In genomic region chr4:138609943-138610350, GRCh38 we compare ENCODE assay signal across 11 cellular contexts.
DNase-seq lines count a peak whose midpoint lies in the region; ATAC-seq and TF ChIP-seq lines count a peak whose summit lies in the region.
"Had no signal": no experiment of that assay in that cellular context is flagged by ENCODE, and none has a peak within 500 bp of the region (broad histone marks: within the 10 kb centered on the region; RNA-seq: fewer than 3 reads in every experiment).

No MANE protein-coding gene starts in this region.

- peaks cover 10% of the 10 kb centered on the region for H3F3A ChIP-seq in SK-N-SH (replicated peaks; ENCODE audit: insufficient read depth)

- TF ChIP-seq RAD21 in HCT116 (IDR thresholded peaks at IDR 0.05; ENCODE audit: low read depth), result no peak
- TF ChIP-seq RAD21 in SK-N-SH (IDR thresholded peaks at IDR 0.05; ENCODE audit: low read length), result no peak

- RAD21 ChIA-PET in HCT116 (lab: Charles Lee; ENCODE audit: low non-redundant PET in 1 of 2, low total read pairs in 2 of 2, uncharacterized antibody in 2 of 2, unreplicated experiment in 2 of 2), result no interaction called here

- WGBS in SK-N-SH (ENCODE audit: low lambda C conversion rate), result 39% methylated on average over 2 of the region's 2 CpGs

- H4K20me1 ChIP-seq in HCT116 (ENCODE audit: insufficient read depth), result no peaks in the 10 kb centered on the region
- no peaks in the 10 kb centered on the region for H4K20me1 ChIP-seq in SK-N-SH (ENCODE audit: insufficient read depth)

- H3K4me1 ChIP-seq in HCT116 (ENCODE audit: control insufficient read depth in 1 of 2, insufficient read depth in 2 of 2, low read length in 2 of 2) (peaks cover 0 to 10% of the 10 kb centered on the region in 2 experiments; a peak in 1 of 4 replicates), SK-N-SH (ENCODE audit: control insufficient read depth in 1 of 2, insufficient read depth in 2 of 2, low read depth in 1 of 2, low read length in 1 of 2) (peaks cover 18 to 29% of the 10 kb centered on the region in 2 experiments; a peak in 3 of 4 replicates)

- no peak for TF ChIP-seq POLR2A in HCT116 (IDR thresholded peaks at IDR 0.05; ENCODE audit: borderline replicate concordance, extremely low read depth, insufficient read depth, insufficient read length)

- no peak overlapping the region for H3K27ac Mint-ChIP-seq in Calu3 (ENCODE audit: unreplicated experiment)
- H3K27ac Mint-ChIP-seq in stimulated activated memory B cell treated with anti-CD40 and anti-IgM and Interleukin-4, amounts not matched to agents 10 μg/mL and 1 μg/mL and 100 μg/mL, for 72 hours, result no peak overlapping the region
- H3K27ac Mint-ChIP-seq: stimulated activated naive CD8-positive, alpha-beta T cell treated with anti-CD3 and anti-CD28 coated beads, Interleukin-15, Interleukin-2, amounts not matched to agents 100 ng/mL and 50 ng/mL, for 24 hours had no signal

- DNase-seq in Calu3 (peak; percentile 0), HCT116 (ENCODE audit: low read depth, low spot score) (no peak), SK-N-SH (no peak), kidney epithelial cell (ENCODE audit: low read depth) (peak; percentile 71), HT-29 (ENCODE audit: low spot score) (no peak), 8988T (no peak), posterior vena cava (ENCODE audit: low spot score) (no peak)

- H3K9ac ChIP-seq in HCT116 (ENCODE audit: low read length) (no peak overlapping the region), SK-N-SH (no peak overlapping the region)

- POLR2A ChIA-PET in HCT116 (lab: Charles Lee), result interaction anchor here (0.8 kb wide), 1 partner anchor 19 kb away, joined by 3 read pairs; no protein-coding TSS in a partner anchor
- POLR2A ChIA-PET in SK-N-SH (lab: Yijun Ruan, JAX), result no interaction called here

- H3K27me3 Mint-ChIP-seq in Calu3 (ENCODE audit: unreplicated experiment), result no peaks in the 10 kb centered on the region
- no peaks in the 10 kb centered on the region for H3K27me3 Mint-ChIP-seq in stimulated activated memory B cell treated with anti-CD40 and anti-IgM and Interleukin-4, amounts not matched to agents 10 μg/mL and 1 μg/mL and 100 μg/mL, for 72 hours
- H3K27me3 Mint-ChIP-seq: stimulated activated naive CD8-positive, alpha-beta T cell treated with anti-CD3 and anti-CD28 coated beads, Interleukin-15, Interleukin-2, amounts not matched to agents 100 ng/mL and 50 ng/mL, for 24 hours had no signal

- no TSS peak for BruUV-seq in Calu3 (replicated peaks; lab: Mats Ljungman, UMichigan)
- no TSS peak for BruUV-seq in HCT116 (replicated peaks; lab: Mats Ljungman, UMichigan)

- H3K79me2 ChIP-seq in HCT116 (ENCODE audit: insufficient read depth, low read length), result no peaks in the 10 kb centered on the region
- H3K79me2 ChIP-seq in SK-N-SH (ENCODE audit: insufficient read depth), result no peaks in the 10 kb centered on the region

- no peak overlapping the region for H3K4me3 ChIP-seq in HCT116 (replicated peaks in 1 of 2; ENCODE audit: low read depth in 1 of 2, low read length in 2 of 2)
- no peak overlapping the region for H3K4me3 ChIP-seq in SK-N-SH (ENCODE audit: low read depth in 2 of 2, low read length in 1 of 2)
- no peak overlapping the region for H3K4me3 ChIP-seq in kidney epithelial cell (ENCODE audit: low read depth, low read length)

- H3K36me3 ChIP-seq in HCT116 (ENCODE audit: control insufficient read depth in 1 of 2, insufficient read depth in 2 of 2, low read length in 2 of 2) (no peaks in the 10 kb centered on the region), SK-N-SH (replicated peaks in 1 of 2; ENCODE audit: control insufficient read depth in 1 of 2, insufficient read depth in 2 of 2, low read length in 1 of 2) (no peaks in the 10 kb centered on the region), kidney epithelial cell (ENCODE audit: control insufficient read depth, insufficient read depth, low read length) (no peaks in the 10 kb centered on the region)
- H3K36me3 ChIP-seq: neutrophil had no signal

- H3K4me2 ChIP-seq in HCT116 (ENCODE audit: low read length) (no peak overlapping the region), SK-N-SH (peak overlapping the region; percentile 42; the same call in 1 of the 2 replicates)

- H2AFZ ChIP-seq in HCT116 (ENCODE audit: low read depth, low read length, poor library complexity, severe bottlenecking), result no peak overlapping the region
- no peak overlapping the region for H2AFZ ChIP-seq in SK-N-SH (ENCODE audit: low read depth)

- no peak for TF ChIP-seq EP300 in SK-N-SH (IDR thresholded peaks at IDR 0.05; ENCODE audit: borderline replicate concordance in 1 of 2, low read depth in 1 of 2, low read length in 1 of 2)

- intact Hi-C loops in Calu3 (cut with micrococcal nuclease; ENCODE audit: unreplicated experiment), result no loop called here
- intact Hi-C loops in HCT116 (cut with micrococcal nuclease), result no loop called here
- intact Hi-C loops in posterior vena cava (cut with DNase I), result no loop called here

- H3K9me2 ChIP-seq in HCT116 (ENCODE audit: insufficient read depth) (no peaks in the 10 kb centered on the region), SK-N-SH (no peaks in the 10 kb centered on the region)

- H3K36me3 Mint-ChIP-seq in Calu3 (ENCODE audit: insufficient read depth, unreplicated experiment), result no peaks in the 10 kb centered on the region
- H3K36me3 Mint-ChIP-seq in stimulated activated memory B cell treated with anti-CD40 and anti-IgM and Interleukin-4, amounts not matched to agents 10 μg/mL and 1 μg/mL and 100 μg/mL, for 72 hours, result no peaks in the 10 kb centered on the region

- TF ChIP-seq CTCF in Calu3 (IDR thresholded peaks at IDR 0.05; ENCODE audit: unreplicated experiment) (no peak), HCT116 (IDR thresholded peaks at IDR 0.05 in 2 of 3, conservative IDR thresholded peaks at IDR 0.05 in 1 of 3; ENCODE audit: borderline replicate concordance in 1 of 3, insufficient read depth in 1 of 3, low read depth in 2 of 3, low read length in 2 of 3) (no peak), SK-N-SH (IDR thresholded peaks at IDR 0.05) (no peak), kidney epithelial cell (IDR thresholded peaks at IDR 0.05; ENCODE audit: insufficient read depth, low read length, poor library complexity, severe bottlenecking) (no peak)

- no peaks in the 10 kb centered on the region for H3K9me3 Mint-ChIP-seq in Calu3 (ENCODE audit: low read depth, unreplicated experiment)
- no peaks in the 10 kb centered on the region for H3K9me3 Mint-ChIP-seq in stimulated activated memory B cell treated with anti-CD40 and anti-IgM and Interleukin-4, amounts not matched to agents 10 μg/mL and 1 μg/mL and 100 μg/mL, for 72 hours
- H3K9me3 Mint-ChIP-seq: stimulated activated naive CD8-positive, alpha-beta T cell treated with anti-CD3 and anti-CD28 coated beads, Interleukin-15, Interleukin-2, amounts not matched to agents 100 ng/mL and 50 ng/mL, for 24 hours had no signal

- CTCF ChIA-PET in Calu3 (lab: Charles Lee), result interaction anchor here (0.6 kb wide), 1 partner anchor 9 kb away, joined by 4 read pairs; no protein-coding TSS in a partner anchor
- CTCF ChIA-PET in HCT116 (lab: Charles Lee), result no interaction called here
- CTCF ChIA-PET in SK-N-SH (lab: Yijun Ruan, JAX), result interaction anchor here (1.1 kb wide), 1 partner anchor 71 kb away, joined by 3 read pairs; no protein-coding TSS in a partner anchor

- H3K4me1 Mint-ChIP-seq in Calu3 (ENCODE audit: low read depth, unreplicated experiment), result no peaks in the 10 kb centered on the region
- no peaks in the 10 kb centered on the region for H3K4me1 Mint-ChIP-seq in stimulated activated memory B cell treated with anti-CD40 and anti-IgM and Interleukin-4, amounts not matched to agents 10 μg/mL and 1 μg/mL and 100 μg/mL, for 72 hours

- H3K4me3 Mint-ChIP-seq in Calu3 (ENCODE audit: low read depth, unreplicated experiment), result no peak overlapping the region
- H3K4me3 Mint-ChIP-seq in stimulated activated memory B cell treated with anti-CD40 and anti-IgM and Interleukin-4, amounts not matched to agents 10 μg/mL and 1 μg/mL and 100 μg/mL, for 72 hours, result no peak overlapping the region
- H3K4me3 Mint-ChIP-seq: stimulated activated naive CD8-positive, alpha-beta T cell treated with anti-CD3 and anti-CD28 coated beads, Interleukin-15, Interleukin-2, amounts not matched to agents 100 ng/mL and 50 ng/mL, for 24 hours had no signal

- H3K27me3 ChIP-seq in HCT116 (ENCODE audit: insufficient read depth, low read length) (no peaks in the 10 kb centered on the region), SK-N-SH (ENCODE audit: insufficient read depth) (no peaks in the 10 kb centered on the region), kidney epithelial cell (ENCODE audit: control insufficient read depth, insufficient read depth, low read length) (no peaks in the 10 kb centered on the region)
- H3K27me3 ChIP-seq: neutrophil had no signal

- H3K27ac ChIP-seq in HCT116 (ENCODE audit: low read depth, low read length) (no peak overlapping the region), SK-N-SH (ENCODE audit: low read depth in 2 of 2, low read length in 1 of 2) (peak overlapping the region in 1 of 2 experiments; percentile 45; a peak in 2 of 4 replicates)
- H3K27ac ChIP-seq: neutrophil had no signal

- H3K9me3 ChIP-seq in HCT116 (ENCODE audit: control insufficient read depth in 1 of 2, insufficient read depth in 1 of 2, low read depth in 1 of 2, low read length in 2 of 2), result no peaks in the 10 kb centered on the region
- no peaks in the 10 kb centered on the region for H3K9me3 ChIP-seq in SK-N-SH
- H3K9me3 ChIP-seq: neutrophil had no signal

- no peak for ATAC-seq in HCT116
- no peak for ATAC-seq in stimulated activated memory B cell treated with anti-CD40 and anti-IgM and Interleukin-4, amounts not matched to agents 10 μg/mL and 1 μg/mL and 100 μg/mL, for 72 hours
- ATAC-seq: Panc1 had no signal

TF ChIP-seq in HCT116, 20 proteins besides CTCF, POLR2A, EP300 and RAD21:
- no peak for TF ChIP-seq ATF3 (IDR thresholded peaks at IDR 0.05)
- TF ChIP-seq FOSL1 (IDR thresholded peaks at IDR 0.05; ENCODE audit: low read depth), result 0 out of 2 replicates have a peak, but pooled peaks have one; percentile 25
- TF ChIP-seq SP1 (IDR thresholded peaks at IDR 0.05; ENCODE audit: low read depth), result 0 out of 2 replicates have a peak, but pooled peaks have one; percentile 12

TF ChIP-seq in SK-N-SH, 30 proteins besides CTCF, POLR2A, EP300 and RAD21:
- TF ChIP-seq FOSL2 (IDR thresholded peaks at IDR 0.05; ENCODE audit: borderline replicate concordance, low read depth), result peak; percentile 18; the same call in 1 of the 2 replicates
- peak; percentile 3; the same call in 1 of the 2 replicates for TF ChIP-seq JUND (IDR thresholded peaks at IDR 0.05)
- no peak for TF ChIP-seq NRF1 (IDR thresholded peaks at IDR 0.05; ENCODE audit: low read depth, low read length)

Comparison
In these comparisons a context has a peak if more than half of its experiments do, and no peak if none do; other contexts are left out.
1. DNase-seq: peak in Calu3 (single experiment) and kidney epithelial cell (single experiment); none in HCT116 (single experiment), SK-N-SH (single experiment), HT-29 (single experiment), 8988T (single experiment) and posterior vena cava (single experiment).